Comparison of ENCODE assay signal across 19 cellular contexts in genomic region chr13:44068169-44068568, GRCh38.
A peak's percentile ranks its signal among the peaks of the same experiment; 100 is the strongest.
DNase-seq lines count a peak whose midpoint lies in the region; TF ChIP-seq lines count a peak whose summit lies in the region.
"Had no signal": no experiment of that assay in that cellular context is flagged by ENCODE, and none has a peak within 500 bp of the region (broad histone marks: within the 10 kb centered on the region; RNA-seq: fewer than 3 reads in every experiment).

No MANE protein-coding gene starts in this region.

- H3K4me1 Mint-ChIP-seq in MCF 10A (ENCODE audit: insufficient read depth, unreplicated experiment): peaks cover 6% of the 10 kb centered on the region

- H2BK15ac ChIP-seq in mesenchymal stem cell (ENCODE audit: low read depth, poor library complexity, severe bottlenecking): no peak overlapping the region

- H2BK5ac ChIP-seq in mesenchymal stem cell (ENCODE audit: low read depth, low read length, poor library complexity, severe bottlenecking): peak overlapping the region; percentile 31

- POLR2A ChIA-PET in MCF 10A (lab: Yijun Ruan, JAX): interaction anchor here (0.6 to 1.4 kb wide), 5 partner anchors 39 to 406 kb away, joined by 3 to 4 read pairs (median 4); no protein-coding TSS in a partner anchor

- H3K36me3 ChIP-seq in breast epithelium (no peaks in the 10 kb centered on the region), mesenchymal stem cell (ENCODE audit: control insufficient read depth in 1 of 2, insufficient read depth in 2 of 2, low read depth in 1 of 2, low read length in 2 of 2) (no peaks in the 10 kb centered on the region)
- H3K36me3 ChIP-seq: cardiac muscle cell, heart right ventricle had no signal

- no peak overlapping the region for H3K4me3 Mint-ChIP-seq in MCF 10A (ENCODE audit: unreplicated experiment)
- H3K4me3 Mint-ChIP-seq: activated CD8-positive, alpha-beta T cell treated with anti-CD3 and anti-CD28 coated beads, Interleukin-2, amount 10 ng/mL, durations not matched to agents 7 days and 5 days; CD8-positive, alpha-beta T cell; natural killer cell treated with Interleukin-12 subunit alpha and Interleukin-12 subunit beta and Interleukin-15 and Interleukin-18, amount 100 ng/mL, for 72 hours had no signal

- H2BK120ac ChIP-seq in mesenchymal stem cell (ENCODE audit: low read depth, low read length): no peak overlapping the region

- DNase-seq in MCF 10A (ENCODE audit: unreplicated experiment): peak; percentile 24
- DNase-seq in breast epithelium (ENCODE audit: low spot score in 2 of 2): no peak
- peak; percentile 54 for DNase-seq in dedifferentiated amniotic fluid mesenchymal stem cell (ENCODE audit: extremely low spot score)
- no peak for DNase-seq in mesenchymal stem cell
- no peak for DNase-seq in NCI-H345 treated with DMSO at 0.1 percent for 48 hours (lab: John Stamatoyannopoulos, UW; ENCODE audit: unreplicated experiment)
- DNase-seq in DMS153 (lab: John Stamatoyannopoulos, UW): no peak
- no peak for DNase-seq in stimulated activated CD8-positive, alpha-beta memory T cell treated with anti-CD3 and anti-CD28 coated beads, Interleukin-4, amount 100 ng/mL, for 48 hours
- DNase-seq in substantia nigra (lab: John Stamatoyannopoulos, UW): no peak
- DNase-seq: activated CD8-positive, alpha-beta T cell treated with anti-CD3 and anti-CD28 coated beads, Interleukin-2, amount 10 ng/mL, durations not matched to agents 7 days and 5 days; activated effector memory CD4-positive, alpha-beta T cell treated with anti-CD3 and anti-CD28 coated beads, Interleukin-2, amount 50 U/mL, for 16 hours; CD8-positive, alpha-beta T cell; effector memory CD4-positive, alpha-beta T cell; heart right ventricle; left ventricle myocardium superior; stimulated activated naive CD4-positive, alpha-beta T cell treated with Interleukin-2 at 50 U/mL for 16 hours had no signal

- H3K9me3 ChIP-seq in breast epithelium: peaks cover 0 to 8% of the 10 kb centered on the region in 2 donors
- peaks cover 9% of the 10 kb centered on the region for H3K9me3 ChIP-seq in mesenchymal stem cell (ENCODE audit: control insufficient read depth, low read length)

- H3K36me3 Mint-ChIP-seq in MCF 10A (ENCODE audit: insufficient read depth, unreplicated experiment): no peaks in the 10 kb centered on the region
- H3K36me3 Mint-ChIP-seq: CD8-positive, alpha-beta T cell had no signal

- no peak overlapping the region for H3K14ac ChIP-seq in mesenchymal stem cell (ENCODE audit: low read length in 2 of 2)

- TF ChIP-seq POLR2A in breast epithelium (IDR thresholded peaks at IDR 0.05): no peak

- no peak overlapping the region for H2AFZ ChIP-seq in mesenchymal stem cell (ENCODE audit: low read depth, low read length)

- 84% methylated on average over 3 of the region's 3 CpGs for WGBS in mesenchymal stem cell

- H3K4ac ChIP-seq in mesenchymal stem cell (ENCODE audit: low read depth in 1 of 2, low read length in 2 of 2): no peak overlapping the region

- H3K79me1 ChIP-seq in mesenchymal stem cell (replicated peaks; ENCODE audit: low read length, poor library complexity, severe bottlenecking): no peaks in the 10 kb centered on the region

- H3K23ac ChIP-seq in mesenchymal stem cell (ENCODE audit: low read length in 2 of 2): no peak overlapping the region

- TF ChIP-seq CTCF in MCF 10A (IDR thresholded peaks at IDR 0.05; ENCODE audit: unreplicated experiment) (no peak), breast epithelium (IDR thresholded peaks at IDR 0.05) (no peak)

- H3K4me3 ChIP-seq in breast epithelium: no peak overlapping the region
- no peak overlapping the region for H3K4me3 ChIP-seq in mesenchymal stem cell (ENCODE audit: insufficient read depth in 1 of 2, low read depth in 1 of 2, low read length in 2 of 2)
- H3K4me3 ChIP-seq: cardiac muscle cell, heart right ventricle, SK-N-MC had no signal

- H3K27me3 ChIP-seq in breast epithelium (no peaks in the 10 kb centered on the region), mesenchymal stem cell (ENCODE audit: control insufficient read depth in 1 of 2, insufficient read depth in 1 of 2, low read length in 2 of 2) (peaks cover 0 to 5% of the 10 kb centered on the region in 2 experiments)
- H3K27me3 ChIP-seq: cardiac muscle cell, heart right ventricle had no signal

- no peak overlapping the region for H4K91ac ChIP-seq in mesenchymal stem cell (ENCODE audit: low read length)

- no peak overlapping the region for H3K27ac ChIP-seq in breast epithelium
- H3K27ac ChIP-seq in mesenchymal stem cell (ENCODE audit: low read length, poor library complexity, severe bottlenecking): peak overlapping the region; percentile 96
- no peak overlapping the region for H3K27ac ChIP-seq in substantia nigra (ENCODE audit: low read depth, low read length, poor library complexity, severe bottlenecking)
- H3K27ac ChIP-seq: 22Rv1, cardiac muscle cell, heart right ventricle, SK-N-MC had no signal

- H2BK12ac ChIP-seq in mesenchymal stem cell (ENCODE audit: low read length in 2 of 2): no peak overlapping the region

- no peak overlapping the region for H3K18ac ChIP-seq in mesenchymal stem cell (ENCODE audit: low read depth in 1 of 2, low read length in 2 of 2)

- peak overlapping the region; percentile 40 for H3K27ac Mint-ChIP-seq in MCF 10A (ENCODE audit: low read depth, unreplicated experiment)
- H3K27ac Mint-ChIP-seq: activated CD8-positive, alpha-beta T cell treated with anti-CD3 and anti-CD28 coated beads, Interleukin-2, amount 10 ng/mL, durations not matched to agents 7 days and 5 days; CD8-positive, alpha-beta T cell; natural killer cell treated with Interleukin-12 subunit alpha and Interleukin-12 subunit beta and Interleukin-15 and Interleukin-18, amount 100 ng/mL, for 72 hours had no signal

- no peaks in the 10 kb centered on the region for H3K4me1 ChIP-seq in breast epithelium
- no peaks in the 10 kb centered on the region for H3K4me1 ChIP-seq in mesenchymal stem cell (ENCODE audit: control insufficient read depth, insufficient read depth, low read depth, low read length)

- no peak overlapping the region for H3K4me2 ChIP-seq in mesenchymal stem cell (ENCODE audit: low read length, poor library complexity, severe bottlenecking)

- H4K8ac ChIP-seq in mesenchymal stem cell (ENCODE audit: low read length): no peak overlapping the region

- peaks cover 29% of the 10 kb centered on the region for H3K9me3 Mint-ChIP-seq in MCF 10A (ENCODE audit: unreplicated experiment)

- CTCF ChIA-PET in MCF 10A (lab: Yijun Ruan, JAX): no interaction called here

- peak overlapping the region; percentile 83 for H2AK5ac ChIP-seq in mesenchymal stem cell (ENCODE audit: low read length, severe bottlenecking)

- H3K9ac ChIP-seq in mesenchymal stem cell (ENCODE audit: low read length): peak overlapping the region; percentile 56

- no TSS peak for BruUV-seq in MCF 10A (replicated peaks; lab: Mats Ljungman, UMichigan)

- intact Hi-C loops in MCF 10A (cut with micrococcal nuclease): no loop called here
- intact Hi-C loops in breast epithelium (cut with DNase I; ENCODE audit: low total_unique reads): no loop called here

- no peaks in the 10 kb centered on the region for H3K27me3 Mint-ChIP-seq in MCF 10A (ENCODE audit: insufficient read depth, unreplicated experiment)

Comparison
In these comparisons a context has a peak if more than half of its experiments do, and no peak if none do; other contexts are left out.
1. DNase-seq: peak in MCF 10A (single experiment) and dedifferentiated amniotic fluid mesenchymal stem cell (single experiment); none in breast epithelium (0 of 2), mesenchymal stem cell (single experiment), NCI-H345 treated with DMSO at 0.1 percent for 48 hours (single experiment), DMS153 (single experiment), stimulated activated CD8-positive, alpha-beta memory T cell treated with anti-CD3 and anti-CD28 coated beads, Interleukin-4, amount 100 ng/mL, for 48 hours (single experiment) and substantia nigra (0 of 49).